In genomic region chr6:134204031-134204430, GRCh38 we compare ENCODE assay signal across 8 cellular contexts.
"Had no signal": no experiment of that assay in that cellular context is flagged by ENCODE, and none has a peak within 500 bp of the region (broad histone marks: within the 10 kb centered on the region; RNA-seq: fewer than 3 reads in every experiment).

No MANE protein-coding gene starts in this region.

- ATAC-seq: GM12878 had no signal

- FAIRE-seq: G401.6, GM12878, GM12891, GM12892, GM18507, GM19239 had no signal

- DNase-seq: GDM1, GF-D8 had no signal

- H3K4me3 ChIP-seq: GM12878 had no signal
